Comparison of ENCODE assay signal across 18 cellular contexts in the genomic region with DNA sequence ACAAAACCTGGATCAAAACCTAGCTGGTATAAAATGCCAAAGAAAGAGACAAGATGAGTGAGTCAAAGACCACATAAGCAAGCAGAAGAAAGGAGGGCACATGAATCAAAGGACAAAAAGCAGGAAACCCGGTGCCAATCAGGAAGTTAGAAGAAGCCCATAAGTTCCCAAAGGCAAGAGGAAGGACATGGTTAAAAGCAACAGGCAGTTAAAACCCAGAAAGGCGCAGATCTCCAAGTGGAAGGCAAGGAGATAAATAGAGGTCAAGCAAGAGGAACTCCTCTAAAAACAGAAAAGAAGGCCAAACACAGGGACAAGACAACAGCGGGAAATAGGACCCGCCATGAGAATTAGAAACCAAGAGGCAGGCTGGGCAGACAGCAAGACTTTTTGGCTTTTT. TPM values are rescaled to one million over a fixed set of nuclear protein-coding genes. Genes with fewer than 3 reads are reported as not detected.
DNase-seq lines count a peak whose midpoint lies in the region; TF ChIP-seq lines count a peak whose summit lies in the region.
"Had no signal": no experiment of that assay in that cellular context is flagged by ENCODE, and none has a peak within 500 bp of the region (broad histone marks: within the 10 kb centered on the region; RNA-seq: fewer than 3 reads in every experiment).

No MANE protein-coding gene starts in this region.

- in situ Hi-C loops in KBM-7 (cut with MboI; ENCODE audit: low pct_unique_long_range_greater_than_20kb, low sequenced_read_pairs) = no loop called here
- in situ Hi-C loops in ACHN (cut with HindIII; ENCODE audit: low pct_ligation_motif_present, low pct_unique_long_range_greater_than_20kb, low sequenced_read_pairs) = loop anchor here (25.0 kb wide), 1 partner anchor 93 kb away; no protein-coding TSS in a partner anchor

- H3K9me3 ChIP-seq in esophagus muscularis mucosa = no peaks in the 10 kb centered on the region
- no peaks in the 10 kb centered on the region for H3K9me3 ChIP-seq in BE2C
- H3K9me3 ChIP-seq: Peyer's patch had no signal

- no peaks in the 10 kb centered on the region for H3K36me3 ChIP-seq in esophagus muscularis mucosa
- no peaks in the 10 kb centered on the region; the same call in 1 of the 2 replicates for H3K36me3 ChIP-seq in BE2C
- H3K36me3 ChIP-seq: Peyer's patch had no signal

- H3K27me3 ChIP-seq in esophagus muscularis mucosa = no peaks in the 10 kb centered on the region
- H3K27me3 ChIP-seq in BE2C = no peaks in the 10 kb centered on the region
- H3K27me3 ChIP-seq: Peyer's patch had no signal

- 96% methylated on average over 4 of the region's 4 CpGs for WGBS in esophagus muscularis mucosa

- TF ChIP-seq CTCF in CD14-positive monocyte (IDR thresholded peaks at IDR 0.05) (no peak), esophagus muscularis mucosa (IDR thresholded peaks at IDR 0.05) (no peak), BE2C (IDR thresholded peaks at IDR 0.05; ENCODE audit: low read depth, low read length) (no peak)

- H3K27ac ChIP-seq in esophagus muscularis mucosa (replicated peaks in 1 of 4) = no peak overlapping the region
- H3K27ac ChIP-seq: Peyer's patch had no signal

- H3K36me3 Mint-ChIP-seq in CD14-positive monocyte = peaks cover 5 to 8% of the 10 kb centered on the region in 2 donors

- no peak overlapping the region for H3K4me3 ChIP-seq in esophagus muscularis mucosa
- H3K4me3 ChIP-seq in BE2C (ENCODE audit: low read depth, low read length) = no peak overlapping the region
- H3K4me3 ChIP-seq: Peyer's patch had no signal

- peaks cover 85% of the 10 kb centered on the region for H3K4me1 Mint-ChIP-seq in CD14-positive monocyte

- H3K9me3 Mint-ChIP-seq in CD14-positive monocyte = peaks cover 0 to 4% (median 0%) of the 10 kb centered on the region in 7 donors
- H3K9me3 Mint-ChIP-seq: CD8-positive, alpha-beta memory T cell had no signal

- peak overlapping the region in 1 of 2 donors; percentile 70 for H3K4me3 Mint-ChIP-seq in CD14-positive monocyte

- TF ChIP-seq POLR2A in esophagus muscularis mucosa (IDR thresholded peaks at IDR 0.05; ENCODE audit: low read depth) = no peak

- H3K27me3 Mint-ChIP-seq in CD14-positive monocyte (ENCODE audit: low read depth in 3 of 3) = peaks cover 3 to 12% (median 5%) of the 10 kb centered on the region in 3 donors

- no peak for DNase-seq in CD14-positive monocyte (ENCODE audit: low spot score)
- DNase-seq in KBM-7 = peak; percentile 62
- DNase-seq in SKM-1 treated with dmso at 0.1 percent for 144 hours (lab: John Stamatoyannopoulos, UW; ENCODE audit: unreplicated experiment) = peak; percentile 24
- DNase-seq in esophagus muscularis mucosa (ENCODE audit: extremely low spot score) = peak; percentile 42
- no peak for DNase-seq in NCI-H1436 (lab: John Stamatoyannopoulos, UW)
- no peak for DNase-seq in ACHN
- no peak for DNase-seq in BE2C
- DNase-seq: C1 segment of cervical spinal cord; Calu3; CD8-positive, alpha-beta memory T cell; DMS153; NCI-H1417 treated with DMSO at 0.1 percent for 48 hours; NCI-H2029; NCI-H2227 treated with DMSO at 0.1 percent for 48 hours; NCI-H510A; NCI-H748 treated with DMSO at 0.1 percent for 48 hours; NK-92 treated with Interleukin-12 subunit alpha and Interleukin-12 subunit beta, amount 100 ng/mL, for 24 hours; Peyer's patch had no signal

- no peak for TF ChIP-seq EP300 in esophagus muscularis mucosa (IDR thresholded peaks at IDR 0.05)

- H3K4me1 ChIP-seq in esophagus muscularis mucosa (peaks cover 31 to 44% (median 41%) of the 10 kb centered on the region in 4 donors), BE2C (peaks cover 26% of the 10 kb centered on the region)

- intact Hi-C loops in CD14-positive monocyte (cut with micrococcal nuclease) = no loop called here
- intact Hi-C loops in esophagus muscularis mucosa (cut with DNase I) = no loop called here

- peak overlapping the region; percentile 12 to 95 (median 80) for H3K27ac Mint-ChIP-seq in CD14-positive monocyte

RNA-seq across cellular contexts. Expression of gene TMOD2, which starts 4.4 kb away (rescaled TPM):
- 1 to 10 TPM; 5.8 to 6.2 TPM for polyA plus RNA-seq in CD14-positive monocyte
- 10 to 100 TPM; 14.6 to 24.9 (median 19.5) TPM for total RNA-seq in esophagus muscularis mucosa
- 12.9 TPM for polyA plus RNA-seq in BE2C (2012; ENCODE audit: insufficient read depth, insufficient read length, low read depth)

RNA-seq across cellular contexts. Expression of gene LYSMD2, which starts 18.3 kb away (rescaled TPM):
- 10 to 100 TPM; 50.5 to 64.7 TPM for polyA plus RNA-seq in CD14-positive monocyte
- 10 to 100 TPM in 3 of 4 donors, 1 to 10 TPM in 1; 10.0 to 14.1 (median 12.9) TPM for total RNA-seq in esophagus muscularis mucosa
- polyA plus RNA-seq in BE2C (2012; ENCODE audit: insufficient read depth, insufficient read length, low read depth) = 37.3 TPM

Comparison
In these comparisons a context has a peak if more than half of its experiments do, and no peak if none do; other contexts are left out.
1. DNase-seq: peak in KBM-7 (single experiment), SKM-1 treated with dmso at 0.1 percent for 144 hours (single experiment) and esophagus muscularis mucosa (single experiment); none in CD14-positive monocyte (single experiment), NCI-H1436 (single experiment), ACHN (single experiment) and BE2C (single experiment).